ENCODE assay signal across 1 cellular context in genomic region chr3:123632161-123632655, GRCh38.
TF ChIP-seq lines count a peak whose summit lies in the region.

No MANE protein-coding gene starts in this region.

TF ChIP-seq in SK-N-SH treated with all-trans-retinoic acid at 6 μM for 48 hours, 23 proteins besides CTCF, POLR2A, EP300 and RAD21 (continued from another document):
- no peak for TF ChIP-seq POU6F1 (CRISPR knock-in tag; IDR thresholded peaks at IDR 0.05; ENCODE audit: borderline replicate concordance, low read depth)
- TF ChIP-seq ZNF565 (CRISPR knock-in tag; conservative IDR thresholded peaks at IDR 0.05; ENCODE audit: low read depth) = no peak
- TF ChIP-seq ISL1 (CRISPR knock-in tag; IDR thresholded peaks at IDR 0.05) = no peak
- TF ChIP-seq PPARA (CRISPR knock-in tag; IDR thresholded peaks at IDR 0.05; ENCODE audit: borderline replicate concordance) = no peak
- TF ChIP-seq GLIS3 (CRISPR knock-in tag; IDR thresholded peaks at IDR 0.05) = no peak
- TF ChIP-seq CSRNP3 (CRISPR knock-in tag; IDR thresholded peaks at IDR 0.05) = no peak
- TF ChIP-seq PATZ1 (CRISPR knock-in tag; IDR thresholded peaks at IDR 0.05; ENCODE audit: borderline replicate concordance) = no peak
- TF ChIP-seq CREB5 (CRISPR knock-in tag; IDR thresholded peaks at IDR 0.05; ENCODE audit: low read depth) = no peak
- TF ChIP-seq CSDC2 (CRISPR knock-in tag; IDR thresholded peaks at IDR 0.05) = no peak
